14 cellular contexts compared by ENCODE assay signal in genomic region chr1:94974224-94974623, GRCh38. TPM values are rescaled to one million over a fixed set of nuclear protein-coding genes. Genes with fewer than 3 reads are reported as not detected.
A peak's percentile ranks its signal among the peaks of the same experiment; 100 is the strongest.
DNase-seq lines count a peak whose midpoint lies in the region; ATAC-seq, FAIRE-seq and TF ChIP-seq lines count a peak whose summit lies in the region.
"Had no signal": no experiment of that assay in that cellular context is flagged by ENCODE, and none has a peak within 500 bp of the region (broad histone marks: within the 10 kb centered on the region; RNA-seq: fewer than 3 reads in every experiment).

No MANE protein-coding gene starts in this region.

- no peak overlapping the region for H3K4me3 ChIP-seq in choroid plexus epithelial cell (ENCODE audit: low read depth, low read length)
- H3K4me3 ChIP-seq in kidney (ENCODE audit: low read length in 2 of 2) = no peak overlapping the region
- H3K4me3 ChIP-seq in suprapubic skin = no peak overlapping the region

- TF ChIP-seq POLR2A in suprapubic skin (IDR thresholded peaks at IDR 0.05) = no peak

- WGBS in suprapubic skin = 51% methylated on average over 1 of the region's 1 CpG

- peak overlapping the region; percentile 28 to 78 for H3K27ac ChIP-seq in kidney (ENCODE audit: low read depth in 2 of 2, low read length in 2 of 2)
- H3K27ac ChIP-seq in suprapubic skin = peak overlapping the region; percentile 80
- H3K27ac ChIP-seq: RWPE1 had no signal

- FAIRE-seq in kidney (lab: Jason Lieb, UNC) = peak; percentile 52
- FAIRE-seq: TTC549 had no signal

- H3K27me3 ChIP-seq in suprapubic skin = no peaks in the 10 kb centered on the region

- no peak for TF ChIP-seq EP300 in suprapubic skin (IDR thresholded peaks at IDR 0.05)

- no peak overlapping the region for H3K9ac ChIP-seq in kidney (ENCODE audit: low read length in 2 of 2)

- ATAC-seq in GM18870 (IDR thresholded peaks at IDR 0.05; ENCODE audit: unreplicated experiment) (no peak), HG02870 (IDR thresholded peaks at IDR 0.05; ENCODE audit: unreplicated experiment) (no peak)
- ATAC-seq: activated naive CD4-positive, alpha-beta T cell treated with anti-CD3 and anti-CD28 coated beads, Interleukin-2, amount 50 U/mL, for 72 hours; stimulated activated naive CD8-positive, alpha-beta T cell treated with anti-CD3 and anti-CD28 coated beads, Interleukin-15, amount 100 ng/mL, for 72 hours had no signal

- H3K9me3 ChIP-seq in kidney (ENCODE audit: control insufficient read depth in 1 of 2, low read length in 2 of 2) (no peaks in the 10 kb centered on the region), suprapubic skin (no peaks in the 10 kb centered on the region)

- H3K36me3 ChIP-seq in kidney (ENCODE audit: control insufficient read depth in 1 of 2, insufficient read depth in 2 of 2, low read length in 2 of 2) (no peaks in the 10 kb centered on the region), suprapubic skin (no peaks in the 10 kb centered on the region)

- no peak for TF ChIP-seq CTCF in choroid plexus epithelial cell (conservative IDR thresholded peaks at IDR 0.05; ENCODE audit: low read depth, low read length)
- TF ChIP-seq CTCF in kidney (IDR thresholded peaks at IDR 0.05; ENCODE audit: borderline replicate concordance, extremely low read depth, insufficient read depth) = no peak
- TF ChIP-seq CTCF in suprapubic skin (IDR thresholded peaks at IDR 0.05) = no peak

- DNase-seq in M059J (ENCODE audit: low read depth) (peak; percentile 53), choroid plexus epithelial cell (ENCODE audit: low read depth) (peak; percentile 60), kidney (no peak), suprapubic skin (ENCODE audit: low spot score in 2 of 2) (no peak), HuH-7 (ENCODE audit: low spot score) (no peak)
- DNase-seq: hippocampal formation; mesendoderm; NCI-H526; stimulated activated naive CD8-positive, alpha-beta T cell treated with anti-CD3 and anti-CD28 coated beads, Interleukin-15, amount 100 ng/mL, for 72 hours had no signal

- H3K4me1 ChIP-seq in kidney (ENCODE audit: control insufficient read depth in 1 of 2, insufficient read depth in 1 of 2, low read depth in 1 of 2, low read length in 2 of 2) (peaks cover 4 to 9% of the 10 kb centered on the region in 2 donors), suprapubic skin (peaks cover 33% of the 10 kb centered on the region)

- intact Hi-C loops in kidney (cut with DNase I) = no loop called here

RNA-seq across cellular contexts. Expression of gene CNN3, which starts 47.3 kb away (rescaled TPM):
- total RNA-seq in M059J (2014; rRNA removed; shearing (Covaris generic)) = 300 and 364 TPM in 2 replicates
- 291 TPM for total RNA-seq in kidney
- 232 TPM for polyA plus RNA-seq in kidney (ENCODE audit: insufficient read depth, low read depth, low replicate concordance)
- 10 to 100 TPM; 52.3 to 73.7 (median 58.6) TPM for total RNA-seq in suprapubic skin

Comparison
In these comparisons a context has a peak if more than half of its experiments do, and no peak if none do; other contexts are left out.
1. DNase-seq: peak in M059J (single experiment) and choroid plexus epithelial cell (single experiment); none in kidney (single experiment), suprapubic skin (0 of 2) and HuH-7 (single experiment).